In the genomic region with DNA sequence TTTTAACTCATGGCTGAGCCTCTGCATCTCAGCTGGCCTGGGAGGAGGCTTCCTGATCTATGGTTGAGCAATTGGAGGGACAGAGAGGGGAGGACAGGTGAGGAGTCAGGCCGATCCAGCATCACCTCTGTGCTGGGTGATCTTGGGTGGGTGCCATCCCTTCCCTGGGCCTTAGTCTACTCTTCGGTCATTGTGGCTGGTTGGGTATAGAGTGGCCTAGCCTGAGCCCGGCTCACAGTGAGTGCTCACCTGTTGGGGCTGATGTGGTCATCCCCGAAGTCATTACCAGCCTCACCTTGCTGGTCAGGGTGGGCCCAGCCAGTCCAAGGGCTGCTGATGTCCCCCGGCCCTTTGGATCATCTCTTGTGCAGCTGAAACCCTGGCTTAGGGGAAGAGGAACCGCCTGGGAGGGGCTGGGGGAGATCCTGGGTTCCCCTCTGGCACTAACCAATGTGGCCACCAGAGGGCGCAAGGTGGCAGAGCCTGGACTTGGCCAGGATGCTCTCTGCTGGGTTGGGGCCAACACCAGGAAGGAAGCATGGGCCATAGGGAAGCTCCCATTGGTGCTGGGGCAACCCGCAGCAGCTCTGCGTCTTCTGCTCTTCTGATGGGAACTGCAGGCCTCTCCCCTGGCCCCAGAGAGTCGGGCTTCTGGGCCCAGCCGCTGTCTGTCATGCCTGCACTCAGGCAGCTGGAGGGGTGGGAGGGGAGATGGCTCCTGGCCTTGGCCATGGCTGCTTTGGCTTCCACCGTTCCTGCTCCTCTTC, we compare ENCODE assay signal across 8 cellular contexts. TPM values are rescaled to one million over a fixed set of nuclear protein-coding genes. Genes with fewer than 3 reads are reported as not detected.
A peak's percentile ranks its signal among the peaks of the same experiment; 100 is the strongest.
DNase-seq lines count a peak whose midpoint lies in the region; ATAC-seq and TF ChIP-seq lines count a peak whose summit lies in the region.

No MANE protein-coding gene starts in this region.

- H3K4me2 ChIP-seq in fibroblast of lung (ENCODE audit: extremely low read depth, insufficient read depth, low read length), result no peak overlapping the region

- H3K4me3 ChIP-seq in fibroblast of lung (replicated peaks in 1 of 4; ENCODE audit: control extremely low read depth in 1 of 4, insufficient read depth in 1 of 4, low read depth in 3 of 4, low read length in 4 of 4), result no peak overlapping the region

- ATAC-seq in stimulated activated naive CD8-positive, alpha-beta T cell treated with anti-CD3 and anti-CD28 coated beads, Interleukin-15, Interleukin-2, amounts not matched to agents 100 U/mL and 50 U/mL, for 24 hours, result peak; percentile 96

- no peak overlapping the region for H3K27ac ChIP-seq in fibroblast of lung (ENCODE audit: insufficient read depth, low read length)

- no peaks in the 10 kb centered on the region for H3K9me3 Mint-ChIP-seq in activated T-cell treated with anti-CD3 and anti-CD28 coated beads, Interleukin-2, amount 50 U/mL, for 24 hours
- H3K9me3 Mint-ChIP-seq in nephron, result no peaks in the 10 kb centered on the region

- peak; percentile 63 for DNase-seq in NK-92 treated with Interleukin-12 subunit alpha and Interleukin-12 subunit beta, amount 100 ng/mL, for 24 hours (lab: John Stamatoyannopoulos, UW)
- DNase-seq in NK-92 (lab: John Stamatoyannopoulos, UW; ENCODE audit: unreplicated experiment) (no peak), KG1 (lab: John Stamatoyannopoulos, UW) (peak; percentile 80), RKO (ENCODE audit: low spot score) (peak; percentile 90), fibroblast of lung (ENCODE audit: low read depth in 2 of 2) (peak; percentile 62 to 80)
- DNase-seq in activated T-cell treated with anti-CD3 and anti-CD28 coated beads, Interleukin-2, amount 50 U/mL, for 24 hours, result peak; percentile 90
- peak; percentile 94 for DNase-seq in stimulated activated naive CD8-positive, alpha-beta T cell treated with anti-CD3 and anti-CD28 coated beads, Interleukin-15, Interleukin-2, amounts not matched to agents 100 U/mL and 50 U/mL, for 24 hours

- peak; percentile 74 to 95 for TF ChIP-seq CTCF in fibroblast of lung (conservative IDR thresholded peaks at IDR 0.05 in 1 of 2, IDR thresholded peaks at IDR 0.05 in 1 of 2; ENCODE audit: low read depth in 1 of 2, low read length in 2 of 2)
- peak; percentile 83 to 94 (median 90) for TF ChIP-seq CTCF in nephron (IDR thresholded peaks at IDR 0.05; ENCODE audit: unreplicated experiment in 3 of 3)

- H3K27me3 ChIP-seq in fibroblast of lung (ENCODE audit: control insufficient read depth, insufficient read depth, low read length), result no peaks in the 10 kb centered on the region

- H3K4me1 Mint-ChIP-seq in activated T-cell treated with anti-CD3 and anti-CD28 coated beads, Interleukin-2, amount 50 U/mL, for 24 hours (ENCODE audit: low read depth), result peaks cover 4% of the 10 kb centered on the region
- H3K4me1 Mint-ChIP-seq in nephron, result no peaks in the 10 kb centered on the region

- peaks cover 4% of the 10 kb centered on the region for H3K4me1 ChIP-seq in fibroblast of lung (ENCODE audit: control insufficient read depth, extremely low read depth, insufficient read depth, low read length)

- no peak overlapping the region for H3K4me3 Mint-ChIP-seq in activated T-cell treated with anti-CD3 and anti-CD28 coated beads, Interleukin-2, amount 50 U/mL, for 24 hours
- H3K4me3 Mint-ChIP-seq in nephron, result no peak overlapping the region

- H3K36me3 ChIP-seq in fibroblast of lung (ENCODE audit: control insufficient read depth, insufficient read depth, low read length), result peaks cover 1% of the 10 kb centered on the region

- H2AFZ ChIP-seq in fibroblast of lung (ENCODE audit: low read length), result peak overlapping the region; percentile 45

- no peak overlapping the region for H3K9ac ChIP-seq in fibroblast of lung (ENCODE audit: insufficient read depth, low read length)

- H3K27ac Mint-ChIP-seq in activated T-cell treated with anti-CD3 and anti-CD28 coated beads, Interleukin-2, amount 50 U/mL, for 24 hours, result no peak overlapping the region
- H3K27ac Mint-ChIP-seq in nephron, result no peak overlapping the region

- H3K27me3 Mint-ChIP-seq in activated T-cell treated with anti-CD3 and anti-CD28 coated beads, Interleukin-2, amount 50 U/mL, for 24 hours, result no peaks in the 10 kb centered on the region
- peaks cover 3% of the 10 kb centered on the region for H3K27me3 Mint-ChIP-seq in nephron (ENCODE audit: low read depth)

- no peaks in the 10 kb centered on the region for H4K20me1 ChIP-seq in fibroblast of lung (ENCODE audit: control insufficient read depth, extremely low read depth, insufficient read depth, low read length)

- no peaks in the 10 kb centered on the region for H3K9me3 ChIP-seq in fibroblast of lung (ENCODE audit: control insufficient read depth, insufficient read depth, low read depth, low read length)

- no peaks in the 10 kb centered on the region for H3K79me2 ChIP-seq in fibroblast of lung (ENCODE audit: control insufficient read depth, insufficient read depth, low read length)

- H3K36me3 Mint-ChIP-seq in activated T-cell treated with anti-CD3 and anti-CD28 coated beads, Interleukin-2, amount 50 U/mL, for 24 hours (ENCODE audit: low read depth), result no peaks in the 10 kb centered on the region
- peaks cover 4% of the 10 kb centered on the region for H3K36me3 Mint-ChIP-seq in nephron (ENCODE audit: low read depth)

RNA-seq across cellular contexts. Expression of a gene that starts 17.3 kb away (rescaled TPM):
- 17.7 and 20.6 TPM in 2 replicates for total RNA-seq in fibroblast of lung
- polyA plus RNA-seq in fibroblast of lung, result 10.2 and 16.7 TPM in 2 replicates
- 15.2 and 24.3 TPM in 2 replicates for polyA plus RNA-seq in fibroblast of lung (2012)
- 18.4 and 20.9 TPM in 2 replicates for polyA minus RNA-seq in fibroblast of lung (ENCODE audit: low replicate concordance)

RNA-seq across cellular contexts. Expression of a gene that starts 17.9 kb away (rescaled TPM):
- 44.9 and 64.2 TPM in 2 replicates for total RNA-seq in fibroblast of lung
- polyA plus RNA-seq in fibroblast of lung, result 56.9 and 90.5 TPM in 2 replicates
- polyA plus RNA-seq in fibroblast of lung (2012), result 62.3 and 96.2 TPM in 2 replicates
- polyA minus RNA-seq in fibroblast of lung (ENCODE audit: low replicate concordance), result 54.4 and 94.8 TPM in 2 replicates
